8 cellular contexts compared by ENCODE assay signal in genomic region chr16:1929578-1930337, GRCh38. TPM values are rescaled to one million over a fixed set of nuclear protein-coding genes. Genes with fewer than 3 reads are reported as not detected.
A peak's percentile ranks its signal among the peaks of the same experiment; 100 is the strongest.
DNase-seq lines count a peak whose midpoint lies in the region; TF ChIP-seq lines count a peak whose summit lies in the region.

No MANE protein-coding gene starts in this region.

- H3K27ac ChIP-seq in SJCRH30 (no peak overlapping the region), osteoblast (ENCODE audit: low read depth, low read length) (no peak overlapping the region), suprapubic skin (peak overlapping the region; percentile 77)

- DNase-seq in ELF-1 (ENCODE audit: low read depth, low spot score) (peak; percentile 93), H4 (ENCODE audit: low spot score) (peak; percentile 70), LNCaP clone FGC (ENCODE audit: low read depth) (no peak), SJCRH30 (peak; percentile 81 to 85), glomerular visceral epithelial cell (ENCODE audit: extremely low spot score) (peak; percentile 82), osteoblast (ENCODE audit: insufficient read length, low spot score, missing footprints) (peak; percentile 100), suprapubic skin (ENCODE audit: low spot score in 2 of 2) (peak; percentile 92 to 93)
- DNase-seq in activated naive CD4-positive, alpha-beta T cell (lab: John Stamatoyannopoulos, UW) = peak; percentile 88 to 96 (median 93)

- peaks cover 8% of the 10 kb centered on the region for H3K27me3 ChIP-seq in SJCRH30
- peaks cover 9% of the 10 kb centered on the region for H3K27me3 ChIP-seq in osteoblast (ENCODE audit: insufficient read depth, low read length)
- H3K27me3 ChIP-seq in suprapubic skin = no peaks in the 10 kb centered on the region

- no peak for TF ChIP-seq EP300 in suprapubic skin (IDR thresholded peaks at IDR 0.05)

- TF ChIP-seq CTCF in LNCaP clone FGC (IDR thresholded peaks at IDR 0.05; ENCODE audit: control insufficient read depth, extremely low read depth, insufficient read depth) = peak; percentile 99
- peak; percentile 68 for TF ChIP-seq CTCF in osteoblast (IDR thresholded peaks at IDR 0.05; ENCODE audit: extremely low read depth, low read depth, low read length)
- TF ChIP-seq CTCF in suprapubic skin (IDR thresholded peaks at IDR 0.05) = peak; percentile 100

- 0% methylated on average over 25 of the region's 70 CpGs for WGBS in suprapubic skin

- H2AFZ ChIP-seq in osteoblast (ENCODE audit: low read length) = peak overlapping the region; percentile 85

- H3K4me2 ChIP-seq in osteoblast (ENCODE audit: insufficient read depth, low read length) = peak overlapping the region; percentile 84

- H3K9me3 ChIP-seq in SJCRH30 (replicated peaks) = no peaks in the 10 kb centered on the region
- no peaks in the 10 kb centered on the region for H3K9me3 ChIP-seq in osteoblast (ENCODE audit: low read depth, low read length)
- H3K9me3 ChIP-seq in suprapubic skin = no peaks in the 10 kb centered on the region

- H3K36me3 ChIP-seq in SJCRH30 (no peaks in the 10 kb centered on the region), osteoblast (ENCODE audit: insufficient read depth, low read length) (no peaks in the 10 kb centered on the region), suprapubic skin (no peaks in the 10 kb centered on the region)

- no peak for TF ChIP-seq POLR2A in suprapubic skin (IDR thresholded peaks at IDR 0.05)

- H4K20me1 ChIP-seq in osteoblast (ENCODE audit: insufficient read depth, low read length) = no peaks in the 10 kb centered on the region

- no peaks in the 10 kb centered on the region for H3K79me2 ChIP-seq in osteoblast (ENCODE audit: insufficient read depth, low read length)

- H3K4me1 ChIP-seq in SJCRH30 (no peaks in the 10 kb centered on the region), osteoblast (ENCODE audit: insufficient read depth, low read length) (no peaks in the 10 kb centered on the region), suprapubic skin (peaks cover 18% of the 10 kb centered on the region)

- H3K4me3 ChIP-seq in LNCaP clone FGC (ENCODE audit: low read depth, low read length) = peak overlapping the region; percentile 17
- H3K4me3 ChIP-seq in SJCRH30 = peak overlapping the region; percentile 58
- peak overlapping the region; percentile 73 for H3K4me3 ChIP-seq in osteoblast (ENCODE audit: insufficient read depth, low read length)
- peak overlapping the region; percentile 57 for H3K4me3 ChIP-seq in suprapubic skin

RNA-seq across cellular contexts. Expression of gene HS3ST6, which starts 11.5 kb away (rescaled TPM):
- not detected in 2 replicates for total RNA-seq in H4 (2014; rRNA removed; shearing (Covaris generic))
- total RNA-seq in SJCRH30 (2014; rRNA removed; shearing (Covaris generic)) = not detected in 2 replicates
- total RNA-seq in osteoblast = not detected in 2 replicates
- total RNA-seq in suprapubic skin = 10 to 100 TPM; 28.5 to 76.7 (median 58.5) TPM

RNA-seq across cellular contexts. Expression of gene MSRB1, which starts 13.2 kb away (rescaled TPM):
- total RNA-seq in H4 (2014; rRNA removed; shearing (Covaris generic)) = 25.3 and 32.7 TPM in 2 replicates
- 16.0 and 18.7 TPM in 2 replicates for total RNA-seq in SJCRH30 (2014; rRNA removed; shearing (Covaris generic))
- 16.2 and 18.1 TPM in 2 replicates for total RNA-seq in osteoblast
- total RNA-seq in suprapubic skin = 10 to 100 TPM; 14.9 to 28.6 (median 23.5) TPM

RNA-seq across cellular contexts. Expression of gene RPL3L, which starts 24.7 kb away (rescaled TPM):
- not detected in 2 replicates for total RNA-seq in H4 (2014; rRNA removed; shearing (Covaris generic))
- 0.32 and 0.56 TPM in 2 replicates for total RNA-seq in SJCRH30 (2014; rRNA removed; shearing (Covaris generic))
- total RNA-seq in osteoblast (not detected in 2 replicates), suprapubic skin (under 1 TPM in 3 of 4 donors, not detected in 1; 0.29 to 0.60 (median 0.42) TPM)

RNA-seq across cellular contexts. Expression of gene NDUFB10, which starts 29.6 kb away (rescaled TPM):
- 360 and 447 TPM in 2 replicates for total RNA-seq in H4 (2014; rRNA removed; shearing (Covaris generic))
- 157 and 169 TPM in 2 replicates for total RNA-seq in SJCRH30 (2014; rRNA removed; shearing (Covaris generic))
- 82.8 and 109 TPM in 2 replicates for total RNA-seq in osteoblast
- 100 to 1,000 TPM; 157 to 196 (median 174) TPM for total RNA-seq in suprapubic skin

RNA-seq across cellular contexts. Expression of gene RPS2, which starts 34.9 kb away (rescaled TPM):
- total RNA-seq in H4 (2014; rRNA removed; shearing (Covaris generic)) = 2,920 and 3,088 TPM in 2 replicates
- total RNA-seq in SJCRH30 (2014; rRNA removed; shearing (Covaris generic)) = 4,297 and 4,417 TPM in 2 replicates
- total RNA-seq in osteoblast (1,815 and 2,359 TPM in 2 replicates), suprapubic skin (1,000 to 10,000 TPM; 3,268 to 4,213 (median 3,625) TPM)

Comparison
In these comparisons a context has a peak if more than half of its experiments do, and no peak if none do; other contexts are left out.
1. H3K4me3 ChIP-seq: peak in every context shown above with its lines; median percentile 73 in osteoblast; 58 in SJCRH30; 57 in suprapubic skin; 17 in LNCaP clone FGC.
2. RNA of gene HS3ST6, which starts 11.5 kb away (total RNA-seq): 28.5 to 76.7 TPM in suprapubic skin; not detected in H4, not detected in SJCRH30 and not detected in osteoblast; every median in the first group is over 10 times any median in the second.
3. Peak in every context shown above with its lines, with median percentiles within 50 percentile points of each other: CTCF ChIP-seq.